ENCODE assay signal across 28 cellular contexts in the genomic region with DNA sequence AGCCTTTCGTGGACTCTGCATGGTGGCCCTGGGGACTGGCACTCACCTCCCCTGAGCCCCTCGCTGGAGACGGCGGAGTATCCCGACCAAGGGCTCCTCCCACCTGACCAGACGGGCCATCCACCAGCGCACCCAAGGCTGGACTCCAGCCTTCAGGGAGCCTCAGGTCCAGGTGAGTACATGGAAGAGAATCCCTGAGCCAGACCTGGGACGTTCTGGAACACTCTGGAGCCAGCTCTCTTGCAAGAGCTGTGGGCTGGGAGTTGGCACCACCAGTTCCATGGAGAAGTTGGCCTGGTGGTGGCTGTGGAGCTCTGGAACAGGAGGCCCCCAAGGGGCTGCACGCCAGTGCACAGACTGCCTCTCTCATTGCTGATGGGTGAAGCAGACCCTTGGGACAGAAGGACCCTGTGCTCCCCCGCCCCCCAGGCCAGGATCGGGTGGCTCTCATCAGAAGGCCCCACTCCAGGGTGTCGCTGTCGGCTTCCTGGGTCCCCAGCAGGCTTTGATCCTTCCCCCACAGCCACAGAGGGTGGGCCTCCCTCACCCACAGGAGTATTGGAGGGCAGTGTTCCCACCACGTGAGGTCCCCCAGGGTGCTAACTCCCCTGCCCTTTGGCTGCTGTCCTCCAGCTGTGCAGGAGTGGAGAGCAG.
A peak's percentile ranks its signal among the peaks of the same experiment; 100 is the strongest.
DNase-seq lines count a peak whose midpoint lies in the region; ATAC-seq, FAIRE-seq and TF ChIP-seq lines count a peak whose summit lies in the region.
"Had no signal": no experiment of that assay in that cellular context is flagged by ENCODE, and none has a peak within 500 bp of the region (broad histone marks: within the 10 kb centered on the region; RNA-seq: fewer than 3 reads in every experiment).

No MANE protein-coding gene starts in this region.

- H4K20me1 ChIP-seq in HepG2 (ENCODE audit: insufficient read depth, low read length), result no peaks in the 10 kb centered on the region

- no peak for TF ChIP-seq RAD21 in HepG2 (CRISPR knock-in tag; IDR thresholded peaks at IDR 0.05)

- no peak for TF ChIP-seq EP300 in HepG2 (IDR thresholded peaks at IDR 0.05; ENCODE audit: low read depth in 2 of 2, low read length in 2 of 2)
- no peak for TF ChIP-seq EP300 in HepG2 (CRISPR knock-in tag; IDR thresholded peaks at IDR 0.05; ENCODE audit: borderline replicate concordance)
- no peak for TF ChIP-seq EP300 in esophagus muscularis mucosa (IDR thresholded peaks at IDR 0.05)

- no peak overlapping the region for H3K4me2 ChIP-seq in HepG2 (ENCODE audit: low read depth, low read length)
- H3K4me2 ChIP-seq: A549, hepatocyte, neural progenitor cell had no signal

- TF ChIP-seq POLR2A in right lobe of liver (IDR thresholded peaks at IDR 0.05) (no peak), HepG2 (IDR thresholded peaks at IDR 0.05; ENCODE audit: insufficient read depth in 1 of 2, low read depth in 2 of 2, low read length in 2 of 2) (no peak), esophagus muscularis mucosa (IDR thresholded peaks at IDR 0.05; ENCODE audit: low read depth) (no peak), thyroid gland (IDR thresholded peaks at IDR 0.05) (no peak), esophagus squamous epithelium (IDR thresholded peaks at IDR 0.05) (no peak), erythroblast (IDR thresholded peaks at IDR 0.05; ENCODE audit: low read length) (no peak)

- intact Hi-C loops in right lobe of liver (cut with DNase I) (no loop called here), HepG2 (cut with micrococcal nuclease; ENCODE audit: unreplicated experiment) (no loop called here), esophagus muscularis mucosa (cut with DNase I) (no loop called here), posterior vena cava (cut with DNase I) (no loop called here), upper lobe of right lung (cut with DNase I) (no loop called here), thyroid gland (cut with DNase I) (no loop called here), esophagus squamous epithelium (cut with DNase I) (no loop called here)

- H3K4me3 ChIP-seq in right lobe of liver, result no peak overlapping the region
- no peak overlapping the region for H3K4me3 ChIP-seq in HepG2 (replicated peaks in 1 of 3; ENCODE audit: insufficient read depth in 1 of 3, low read depth in 2 of 3, low read length in 3 of 3)
- no peak overlapping the region for H3K4me3 ChIP-seq in esophagus muscularis mucosa
- H3K4me3 ChIP-seq in upper lobe of right lung, result no peak overlapping the region
- no peak overlapping the region for H3K4me3 ChIP-seq in thyroid gland (replicated peaks in 1 of 3)
- no peak overlapping the region for H3K4me3 ChIP-seq in esophagus squamous epithelium
- H3K4me3 ChIP-seq: A549, ascending aorta, GM23248, hepatocyte, neural progenitor cell had no signal

- H3K27ac ChIP-seq in right lobe of liver, result no peak overlapping the region
- H3K27ac ChIP-seq in HepG2 (ENCODE audit: extremely low read length, insufficient read depth, low read length), result no peak overlapping the region
- no peak overlapping the region for H3K27ac ChIP-seq in esophagus muscularis mucosa (replicated peaks in 1 of 4)
- H3K27ac ChIP-seq in upper lobe of right lung, result no peak overlapping the region
- no peak overlapping the region for H3K27ac ChIP-seq in thyroid gland
- no peak overlapping the region for H3K27ac ChIP-seq in esophagus squamous epithelium
- H3K27ac ChIP-seq: A549, ascending aorta, GM23248, hepatocyte, neural progenitor cell had no signal

- H3K36me3 ChIP-seq in right lobe of liver (peaks cover 0 to 5% (median 0%) of the 10 kb centered on the region in 4 donors), HepG2 (replicated peaks in 1 of 2; ENCODE audit: control insufficient read depth in 1 of 2, insufficient read depth in 2 of 2, low read length in 2 of 2) (no peaks in the 10 kb centered on the region), esophagus muscularis mucosa (peaks cover 0 to 21% (median 4%) of the 10 kb centered on the region in 4 donors), upper lobe of right lung (no peaks in the 10 kb centered on the region), thyroid gland (peaks cover 0 to under 1% of the 10 kb centered on the region in 2 donors), esophagus squamous epithelium (peaks cover 0 to 12% (median 0%) of the 10 kb centered on the region in 3 donors)
- H3K36me3 ChIP-seq: neural progenitor cell had no signal

- TF ChIP-seq CTCF in right lobe of liver (IDR thresholded peaks at IDR 0.05) (no peak), HepG2 (CRISPR knock-in tag; IDR thresholded peaks at IDR 0.05) (no peak), esophagus muscularis mucosa (IDR thresholded peaks at IDR 0.05) (no peak), upper lobe of right lung (IDR thresholded peaks at IDR 0.05) (no peak), thyroid gland (IDR thresholded peaks at IDR 0.05) (no peak), esophagus squamous epithelium (IDR thresholded peaks at IDR 0.05) (no peak)

- BruUV-seq in HepG2 (replicated peaks; lab: Mats Ljungman, UMichigan), result no TSS peak

- H3K27me3 ChIP-seq in right lobe of liver (no peaks in the 10 kb centered on the region), HepG2 (ENCODE audit: control insufficient read depth in 1 of 2, insufficient read depth in 2 of 2, low read length in 2 of 2) (no peaks in the 10 kb centered on the region), esophagus muscularis mucosa (no peaks in the 10 kb centered on the region), upper lobe of right lung (no peaks in the 10 kb centered on the region), thyroid gland (no peaks in the 10 kb centered on the region), esophagus squamous epithelium (no peaks in the 10 kb centered on the region)
- H3K27me3 ChIP-seq: ascending aorta, hepatocyte, neural progenitor cell had no signal

- ATAC-seq in right lobe of liver (peak; percentile 5 to 53 (median 28)), HepG2 (no peak), upper lobe of right lung (no peak)
- ATAC-seq: A549; activated CD8-positive, alpha-beta T cell treated with anti-CD3 and anti-CD28 coated beads, Interleukin-2, amount 10 ng/mL, durations not matched to agents 7 days and 5 days; left cardiac atrium had no signal

- no peaks in the 10 kb centered on the region for H3K4me1 ChIP-seq in right lobe of liver
- no peaks in the 10 kb centered on the region for H3K4me1 ChIP-seq in HepG2 (ENCODE audit: insufficient read depth, low read length)
- no peaks in the 10 kb centered on the region for H3K4me1 ChIP-seq in esophagus muscularis mucosa
- H3K4me1 ChIP-seq in upper lobe of right lung, result no peaks in the 10 kb centered on the region
- no peaks in the 10 kb centered on the region for H3K4me1 ChIP-seq in thyroid gland
- no peaks in the 10 kb centered on the region for H3K4me1 ChIP-seq in esophagus squamous epithelium
- H3K4me1 ChIP-seq: A549, ascending aorta, neural progenitor cell had no signal

- 90% methylated on average over 4 of the region's 14 CpGs for WGBS in right lobe of liver (ENCODE audit: insufficient coverage, low coverage, low lambda C conversion rate, missing lambda C conversion rate)
- 56% methylated on average over 6 of the region's 14 CpGs for WGBS in HepG2 (ENCODE audit: low lambda C conversion rate)
- 100% methylated on average over 3 of the region's 14 CpGs for WGBS in esophagus muscularis mucosa
- WGBS in thyroid gland, 2 donors, result 93% methylated on average over 11 of the region's 14 CpGs; no CpG with 5 or more reads in 1 of the 2 donors
- 75 to 100% methylated on average over 1 to 4 of the region's 14 CpGs for WGBS in esophagus squamous epithelium, 2 donors

- in situ Hi-C loops in HepG2 (cut with HindIII; ENCODE audit: extremely low pct_ligation_motif_present, low pct_unique_long_range_greater_than_20kb), result no loop called here

- H2AFZ ChIP-seq in HepG2 (ENCODE audit: low read length), result no peak overlapping the region
- H2AFZ ChIP-seq: GM23248, hepatocyte, neural progenitor cell had no signal

- CTCF ChIA-PET in HepG2 (lab: Yijun Ruan, JAX; ENCODE audit: low intra/inter-chr PET ratio, low total read pairs), result no interaction called here

- no peak for FAIRE-seq in HepG2 (lab: Jason Lieb, UNC)
- FAIRE-seq: A549, frontal cortex, GM18507 had no signal

- H3K79me2 ChIP-seq in HepG2 (ENCODE audit: insufficient read depth, low read length), result no peaks in the 10 kb centered on the region
- H3K79me2 ChIP-seq: hepatocyte had no signal

- POLR2A ChIA-PET in HepG2 (lab: Yijun Ruan, JAX), result no interaction called here

- peak in 2 of 3 donors; percentile 16 to 51 for DNase-seq in right lobe of liver
- no peak for DNase-seq in HepG2 (ENCODE audit: low spot score)
- DNase-seq in esophagus muscularis mucosa (ENCODE audit: extremely low spot score), result peak; percentile 88
- DNase-seq in posterior vena cava (ENCODE audit: low spot score), result peak; percentile 66
- DNase-seq in upper lobe of right lung, result peak; percentile 57
- no peak for DNase-seq in thyroid gland
- no peak for DNase-seq in esophagus squamous epithelium (lab: John Stamatoyannopoulos, UW)
- no peak for DNase-seq in erythroblast (lab: John Stamatoyannopoulos, UW)
- DNase-seq: activated CD8-positive, alpha-beta T cell treated with anti-CD3 and anti-CD28 coated beads, Interleukin-2, amount 10 ng/mL, durations not matched to agents 7 days and 5 days; activated gamma-delta T cell treated with Interleukin-2 at 50 U/mL for 16 hours; activated naive CD8-positive, alpha-beta T cell treated with anti-CD3 and anti-CD28 coated beads, Interleukin-2, amount 10 ng/mL, durations not matched to agents 7 days and 5 days; activated T-cell treated with anti-CD3 and anti-CD28 coated beads, Interleukin-2, amount 50 U/mL, for 1 hour; AML-193; CD4-positive, alpha-beta T cell; GM23248; HFFc6; left cardiac atrium; NCI-H1436 treated with DMSO at 0.1 percent for 48 hours; NCI-H446 treated with DMSO at 0.1 percent for 48 hours; NCI-H82; SIG-M5; stimulated activated naive CD4-positive, alpha-beta T cell had no signal

- no peak overlapping the region for H3K9ac ChIP-seq in HepG2 (ENCODE audit: insufficient read depth, low read depth, low read length)
- H3K9ac ChIP-seq: GM23248, neural progenitor cell had no signal

- H3K9me3 ChIP-seq in right lobe of liver, result no peaks in the 10 kb centered on the region
- no peaks in the 10 kb centered on the region for H3K9me3 ChIP-seq in HepG2 (ENCODE audit: low read length)
- no peaks in the 10 kb centered on the region for H3K9me3 ChIP-seq in esophagus muscularis mucosa
- H3K9me3 ChIP-seq in upper lobe of right lung, result no peaks in the 10 kb centered on the region
- H3K9me3 ChIP-seq in thyroid gland, result no peaks in the 10 kb centered on the region
- H3K9me3 ChIP-seq in esophagus squamous epithelium, result peaks cover 0 to 4% (median 0%) of the 10 kb centered on the region in 3 donors
- H3K9me3 ChIP-seq: A549 had no signal

TF ChIP-seq in HepG2, 621 proteins besides CTCF, POLR2A, EP300 and RAD21 (continues in another document):
- TF ChIP-seq ZBTB1 (CRISPR knock-in tag; IDR thresholded peaks at IDR 0.05; ENCODE audit: borderline replicate concordance) (no peak), ZFP41 (CRISPR knock-in tag; IDR thresholded peaks at IDR 0.05; ENCODE audit: borderline replicate concordance) (no peak), SMYD3 (CRISPR knock-in tag; IDR thresholded peaks at IDR 0.05) (no peak), FOXC1 (CRISPR knock-in tag; IDR thresholded peaks at IDR 0.05; ENCODE audit: borderline replicate concordance) (no peak), ATM (IDR thresholded peaks at IDR 0.05; ENCODE audit: borderline replicate concordance) (no peak), BHLHE40 (IDR thresholded peaks at IDR 0.05; ENCODE audit: low read length) (no peak), BORCS8-MEF2B (CRISPR knock-in tag; IDR thresholded peaks at IDR 0.05) (no peak)

Comparison
In these comparisons a context has a peak if more than half of its experiments do, and no peak if none do; other contexts are left out.
1. ATAC-seq: peak in right lobe of liver (4 of 4); none in HepG2 (single experiment) and upper lobe of right lung (single experiment).
2. DNase-seq: peak in right lobe of liver (2 of 3), esophagus muscularis mucosa (single experiment), posterior vena cava (single experiment) and upper lobe of right lung (single experiment); none in HepG2 (single experiment), thyroid gland (0 of 2), esophagus squamous epithelium (single experiment) and erythroblast (0 of 2).